ENCODE assay signal across 36 cellular contexts in the genomic region with DNA sequence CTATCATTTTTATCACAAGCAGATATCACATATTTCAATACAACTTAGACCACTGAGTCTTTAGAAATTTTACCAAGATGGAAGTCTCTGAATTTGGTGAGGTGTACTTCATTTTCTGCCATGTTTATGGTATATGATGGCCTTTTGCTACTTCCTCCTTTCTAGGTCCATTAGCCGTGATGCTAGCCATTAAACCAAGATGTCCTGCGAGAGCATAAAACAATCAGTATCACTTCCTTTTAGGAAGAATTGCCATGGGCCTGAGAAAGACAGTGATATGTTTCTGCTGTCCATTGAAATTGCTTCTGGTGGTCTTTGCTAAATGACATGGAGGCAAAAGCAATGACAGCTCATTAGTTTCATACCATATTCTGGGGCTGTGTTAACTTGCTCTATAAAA.
"Had no signal": no experiment of that assay in that cellular context is flagged by ENCODE, and none has a peak within 500 bp of the region (broad histone marks: within the 10 kb centered on the region; RNA-seq: fewer than 3 reads in every experiment).

No MANE protein-coding gene starts in this region.

- FAIRE-seq: bronchial epithelial cell, TTC549 had no signal

- H3K27me3 ChIP-seq: ascending aorta, cardiac muscle cell had no signal

- H3K4me1 ChIP-seq: ascending aorta had no signal

- H3K27me3 Mint-ChIP-seq: activated B cell treated with CpG ODN at 0.5 μM for 24 hours; activated CD4-positive, alpha-beta memory T cell treated with anti-CD3 and anti-CD28 coated beads, Interleukin-2, amount 10 ng/mL, durations not matched to agents 7 days and 5 days; activated CD4-positive, alpha-beta T cell treated with anti-CD3 and anti-CD28 coated beads for 36 hours; activated CD4-positive, alpha-beta T cell treated with anti-CD3 and anti-CD28 coated beads, Interleukin-2, amount 10 ng/mL, durations not matched to agents 7 days and 5 days; activated CD8-positive, alpha-beta memory T cell treated with anti-CD3 and anti-CD28 coated beads, Interleukin-2, amount 10 ng/mL, durations not matched to agents 7 days and 5 days; activated naive CD4-positive, alpha-beta T cell treated with anti-CD3 and anti-CD28 coated beads, Interleukin-2, amount 10 ng/mL, durations not matched to agents 7 days and 5 days; activated naive CD4-positive, alpha-beta T cell treated with anti-CD3 and anti-CD28 coated beads, Interleukin-2, amount 50 U/mL, for 24 hours; activated naive CD8-positive, alpha-beta T cell; activated naive CD8-positive, alpha-beta T cell treated with anti-CD3 and anti-CD28 coated beads, Interleukin-2, amount 10 ng/mL, durations not matched to agents 7 days and 5 days; activated naive CD8-positive, alpha-beta T cell treated with anti-CD3 and anti-CD28 coated beads, Interleukin-2, amount 50 U/mL, for 24 hours; activated T-cell treated with anti-CD3 and anti-CD28 coated beads, Interleukin-2, amount 50 U/mL, for 24 hours; brain; central memory CD8-positive, alpha-beta T cell had no signal

- H3K36me3 ChIP-seq: ascending aorta, cardiac muscle cell had no signal

- H3K27ac ChIP-seq: ascending aorta, cardiac muscle cell, VCaP had no signal

- H3K4me3 Mint-ChIP-seq: activated B cell treated with CpG ODN at 0.5 μM for 24 hours; activated CD4-positive, alpha-beta memory T cell treated with anti-CD3 and anti-CD28 coated beads, Interleukin-2, amount 10 ng/mL, durations not matched to agents 7 days and 5 days; activated CD4-positive, alpha-beta T cell treated with anti-CD3 and anti-CD28 coated beads for 36 hours; activated CD4-positive, alpha-beta T cell treated with anti-CD3 and anti-CD28 coated beads, Interleukin-2, amount 10 ng/mL, durations not matched to agents 7 days and 5 days; activated CD8-positive, alpha-beta memory T cell treated with anti-CD3 and anti-CD28 coated beads, Interleukin-2, amount 10 ng/mL, durations not matched to agents 7 days and 5 days; activated CD8-positive, alpha-beta T cell treated with anti-CD3 and anti-CD28 coated beads, Interleukin-2, amount 10 ng/mL, durations not matched to agents 7 days and 5 days; activated naive CD4-positive, alpha-beta T cell treated with anti-CD3 and anti-CD28 coated beads, Interleukin-2, amount 10 ng/mL, durations not matched to agents 7 days and 5 days; activated naive CD4-positive, alpha-beta T cell treated with anti-CD3 and anti-CD28 coated beads, Interleukin-2, amount 50 U/mL, for 24 hours; activated naive CD8-positive, alpha-beta T cell; activated naive CD8-positive, alpha-beta T cell treated with anti-CD3 and anti-CD28 coated beads, Interleukin-2, amount 10 ng/mL, durations not matched to agents 7 days and 5 days; activated naive CD8-positive, alpha-beta T cell treated with anti-CD3 and anti-CD28 coated beads, Interleukin-2, amount 50 U/mL, for 24 hours; activated T-cell treated with anti-CD3 and anti-CD28 coated beads, Interleukin-2, amount 50 U/mL, for 24 hours; brain; central memory CD8-positive, alpha-beta T cell; T-helper 2 cell treated with Interferon-gamma antibody and Interleukin-4, amounts not matched to agents 5 μg/mL and 100 μg/mL, for 36 hours had no signal

- H3K36me3 Mint-ChIP-seq: activated CD8-positive, alpha-beta memory T cell treated with anti-CD3 and anti-CD28 coated beads, Interleukin-2, amount 10 ng/mL, durations not matched to agents 7 days and 5 days; activated naive CD4-positive, alpha-beta T cell treated with anti-CD3 and anti-CD28 coated beads, Interleukin-2, amount 10 ng/mL, durations not matched to agents 7 days and 5 days; activated naive CD4-positive, alpha-beta T cell treated with anti-CD3 and anti-CD28 coated beads, Interleukin-2, amount 50 U/mL, for 24 hours; activated naive CD8-positive, alpha-beta T cell; activated naive CD8-positive, alpha-beta T cell treated with anti-CD3 and anti-CD28 coated beads, Interleukin-2, amount 10 ng/mL, durations not matched to agents 7 days and 5 days; brain had no signal

- H3K27ac Mint-ChIP-seq: activated B cell treated with CpG ODN at 0.5 μM for 24 hours; activated CD4-positive, alpha-beta memory T cell treated with anti-CD3 and anti-CD28 coated beads, Interleukin-2, amount 10 ng/mL, durations not matched to agents 7 days and 5 days; activated CD4-positive, alpha-beta T cell treated with anti-CD3 and anti-CD28 coated beads for 36 hours; activated CD4-positive, alpha-beta T cell treated with anti-CD3 and anti-CD28 coated beads, Interleukin-2, amount 10 ng/mL, durations not matched to agents 7 days and 5 days; activated CD8-positive, alpha-beta memory T cell treated with anti-CD3 and anti-CD28 coated beads, Interleukin-2, amount 10 ng/mL, durations not matched to agents 7 days and 5 days; activated CD8-positive, alpha-beta T cell treated with anti-CD3 and anti-CD28 coated beads, Interleukin-2, amount 10 ng/mL, durations not matched to agents 7 days and 5 days; activated naive CD4-positive, alpha-beta T cell treated with anti-CD3 and anti-CD28 coated beads, Interleukin-2, amount 10 ng/mL, durations not matched to agents 7 days and 5 days; activated naive CD4-positive, alpha-beta T cell treated with anti-CD3 and anti-CD28 coated beads, Interleukin-2, amount 50 U/mL, for 24 hours; activated naive CD8-positive, alpha-beta T cell; activated naive CD8-positive, alpha-beta T cell treated with anti-CD3 and anti-CD28 coated beads, Interleukin-2, amount 10 ng/mL, durations not matched to agents 7 days and 5 days; activated naive CD8-positive, alpha-beta T cell treated with anti-CD3 and anti-CD28 coated beads, Interleukin-2, amount 50 U/mL, for 24 hours; activated T-cell treated with anti-CD3 and anti-CD28 coated beads, Interleukin-2, amount 50 U/mL, for 24 hours; activated T-helper 2 cell treated with anti-CD3 and anti-CD28 coated beads, Interferon-gamma antibody, Interleukin-2, Interleukin-4, amounts not matched to agents 10 μg/mL and 5 μg/mL and 100 μg/mL, durations not matched to agents 14 hours and 24 hours and 36 hours; brain; T-helper 2 cell treated with Interferon-gamma antibody and Interleukin-4, amounts not matched to agents 5 μg/mL and 100 μg/mL, for 36 hours had no signal

- H3K9me3 Mint-ChIP-seq: activated CD4-positive, alpha-beta memory T cell treated with anti-CD3 and anti-CD28 coated beads, Interleukin-2, amount 10 ng/mL, durations not matched to agents 7 days and 5 days; activated CD4-positive, alpha-beta T cell treated with anti-CD3 and anti-CD28 coated beads, Interleukin-2, amount 10 ng/mL, durations not matched to agents 7 days and 5 days; activated naive CD8-positive, alpha-beta T cell treated with anti-CD3 and anti-CD28 coated beads, Interleukin-2, amount 10 ng/mL, durations not matched to agents 7 days and 5 days; brain had no signal

- ATAC-seq: activated CD4-positive, alpha-beta T cell treated with anti-CD3 and anti-CD28 coated beads for 36 hours; activated CD8-positive, alpha-beta memory T cell treated with anti-CD3 and anti-CD28 coated beads, Interleukin-2, amount 10 ng/mL, durations not matched to agents 7 days and 5 days; activated CD8-positive, alpha-beta T cell treated with anti-CD3 and anti-CD28 coated beads, Interleukin-2, amount 10 ng/mL, durations not matched to agents 7 days and 5 days; activated naive CD8-positive, alpha-beta T cell treated with anti-CD3 and anti-CD28 coated beads, Interleukin-2, amount 50 U/mL, for 24 hours had no signal

- DNase-seq: activated B cell treated with CpG ODN at 0.5 μM for 24 hours; activated CD4-positive, alpha-beta memory T cell treated with anti-CD3 and anti-CD28 coated beads, Interleukin-2, amount 10 ng/mL, durations not matched to agents 7 days and 5 days; activated CD4-positive, alpha-beta T cell treated with anti-CD3 and anti-CD28 coated beads for 36 hours; activated CD4-positive, alpha-beta T cell treated with anti-CD3 and anti-CD28 coated beads for 48 hours; activated CD4-positive, alpha-beta T cell treated with anti-CD3 and anti-CD28 coated beads, Interleukin-2, amount 10 ng/mL, durations not matched to agents 7 days and 5 days; activated CD4-positive, alpha-beta T cell treated with anti-CD3 and anti-CD28 coated beads, Interleukin-2, amount 50 U/mL, for 48 hours; activated CD4-positive, CD25-positive, alpha-beta regulatory T cell treated with anti-CD3 and anti-CD28 coated beads, Interleukin-2, amount 50 U/mL, for 72 hours; activated CD8-positive, alpha-beta memory T cell treated with anti-CD3 and anti-CD28 coated beads for 24 hours; activated CD8-positive, alpha-beta memory T cell treated with anti-CD3 and anti-CD28 coated beads, Interleukin-2, amount 10 ng/mL, durations not matched to agents 7 days and 5 days; activated CD8-positive, alpha-beta memory T cell treated with anti-CD3 and anti-CD28 coated beads, Interleukin-2, amount 50 U/mL, for 48 hours; activated CD8-positive, alpha-beta T cell treated with anti-CD3 and anti-CD28 coated beads, Interleukin-2, amount 10 ng/mL, durations not matched to agents 7 days and 5 days; activated effector memory CD4-positive, alpha-beta T cell treated with Interleukin-2 at 50 U/mL for 16 hours; activated gamma-delta T cell; activated naive CD4-positive, alpha-beta T cell treated with anti-CD3 and anti-CD28 coated beads, Interleukin-2, amount 10 ng/mL, durations not matched to agents 7 days and 5 days; activated naive CD4-positive, alpha-beta T cell treated with Interleukin-2 at 50 U/mL for 16 hours; activated naive CD8-positive, alpha-beta T cell treated with anti-CD3 and anti-CD28 coated beads, Interleukin-2, amount 10 ng/mL, durations not matched to agents 7 days and 5 days; activated naive CD8-positive, alpha-beta T cell treated with anti-CD3 and anti-CD28 coated beads, Interleukin-2, amount 50 U/mL, for 24 hours; activated T-cell treated with anti-CD3 and anti-CD28 coated beads, Interleukin-2, amount 50 U/mL, for 24 hours; activated T-cell treated with anti-CD3 and anti-CD28 coated beads, Interleukin-2, amount 50 U/mL, for 48 hours; amygdala; anterior cingulate cortex; caudate nucleus; cerebellar nuclear complex; T-helper 2 cell; T-helper 9 cell had no signal

- H3K4me3 ChIP-seq: ascending aorta, cardiac muscle cell had no signal

- H3K4me1 Mint-ChIP-seq: activated B cell treated with CpG ODN at 0.5 μM for 24 hours; activated CD4-positive, alpha-beta memory T cell treated with anti-CD3 and anti-CD28 coated beads, Interleukin-2, amount 10 ng/mL, durations not matched to agents 7 days and 5 days; activated CD4-positive, alpha-beta T cell treated with anti-CD3 and anti-CD28 coated beads for 36 hours; activated CD4-positive, alpha-beta T cell treated with anti-CD3 and anti-CD28 coated beads, Interleukin-2, amount 10 ng/mL, durations not matched to agents 7 days and 5 days; activated CD8-positive, alpha-beta memory T cell treated with anti-CD3 and anti-CD28 coated beads, Interleukin-2, amount 10 ng/mL, durations not matched to agents 7 days and 5 days; activated naive CD4-positive, alpha-beta T cell treated with anti-CD3 and anti-CD28 coated beads, Interleukin-2, amount 10 ng/mL, durations not matched to agents 7 days and 5 days; activated naive CD4-positive, alpha-beta T cell treated with anti-CD3 and anti-CD28 coated beads, Interleukin-2, amount 50 U/mL, for 24 hours; activated naive CD8-positive, alpha-beta T cell treated with anti-CD3 and anti-CD28 coated beads, Interleukin-2, amount 10 ng/mL, durations not matched to agents 7 days and 5 days; activated naive CD8-positive, alpha-beta T cell treated with anti-CD3 and anti-CD28 coated beads, Interleukin-2, amount 50 U/mL, for 24 hours; brain; central memory CD8-positive, alpha-beta T cell had no signal

- H3K9me3 ChIP-seq: ascending aorta had no signal
